Comparison of ENCODE assay signal across 11 cellular contexts in the genomic region with DNA sequence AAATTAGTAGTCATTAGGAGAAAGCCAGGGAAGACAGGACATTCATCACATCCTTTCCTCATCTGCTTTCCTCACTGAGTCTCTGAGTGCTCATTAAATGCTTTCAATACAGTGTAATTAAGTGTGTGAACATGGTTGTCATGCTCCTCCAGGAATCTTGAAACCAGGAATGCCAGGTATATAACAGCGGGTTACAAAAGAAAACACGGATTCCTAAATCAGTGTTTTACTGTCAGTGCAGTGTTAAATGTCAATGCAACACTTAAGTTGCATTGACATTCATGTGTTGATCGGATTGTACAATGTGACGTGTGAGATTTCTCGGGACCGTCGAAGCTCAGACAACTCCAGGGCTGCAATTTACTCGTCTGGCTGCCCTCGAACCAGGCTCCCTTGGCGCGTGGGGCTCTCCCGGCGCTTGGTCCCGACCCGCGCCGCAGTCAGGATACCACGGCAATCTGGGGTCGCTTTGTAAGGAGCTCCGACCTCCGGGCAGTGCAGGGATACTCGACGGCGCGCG. TPM values are rescaled to one million over a fixed set of nuclear protein-coding genes. Genes with fewer than 3 reads are reported as not detected.
DNase-seq lines count a peak whose midpoint lies in the region; ATAC-seq and TF ChIP-seq lines count a peak whose summit lies in the region.
"Had no signal": no experiment of that assay in that cellular context is flagged by ENCODE, and none has a peak within 500 bp of the region (broad histone marks: within the 10 kb centered on the region; RNA-seq: fewer than 3 reads in every experiment).

No MANE protein-coding gene starts in this region.

- H3K9ac ChIP-seq in smooth muscle cell (ENCODE audit: low read depth), result no peak overlapping the region

- no peaks in the 10 kb centered on the region for H3K79me2 ChIP-seq in smooth muscle cell (ENCODE audit: low read depth)

- H3K4me1 ChIP-seq in iPS DF 6.9 (ENCODE audit: control insufficient read depth, insufficient read depth, low read length) (no peaks in the 10 kb centered on the region; the same call in 1 of the 2 replicates), smooth muscle cell (ENCODE audit: low read depth) (peaks cover 8% of the 10 kb centered on the region)

- TF ChIP-seq CTCF in WTC11 (IDR thresholded peaks at IDR 0.05), result no peak
- no peak for TF ChIP-seq CTCF in smooth muscle cell (IDR thresholded peaks at IDR 0.05; ENCODE audit: borderline replicate concordance, insufficient read depth, poor library complexity, severe bottlenecking)

- peak overlapping the region; percentile 54; the same call in 1 of the 2 replicates for H3K4me3 ChIP-seq in iPS DF 6.9 (ENCODE audit: low read length)
- H3K4me3 ChIP-seq in smooth muscle cell, result peak overlapping the region; percentile 33

- no peak for ATAC-seq in activated CD4-positive, alpha-beta T cell treated with anti-CD3 and anti-CD28 coated beads for 36 hours
- no peak for ATAC-seq in WTC11
- no peak for ATAC-seq in GM18517 (IDR thresholded peaks at IDR 0.05; ENCODE audit: unreplicated experiment)
- no peak for ATAC-seq in HG03139 (IDR thresholded peaks at IDR 0.05; ENCODE audit: unreplicated experiment)
- ATAC-seq in HG03159 (IDR thresholded peaks at IDR 0.05; ENCODE audit: unreplicated experiment), result no peak
- ATAC-seq: Panc1 had no signal

- no peaks in the 10 kb centered on the region for H4K20me1 ChIP-seq in smooth muscle cell (ENCODE audit: low read depth)

- H3K27ac ChIP-seq in iPS DF 6.9 (ENCODE audit: low read length) (no peak overlapping the region), smooth muscle cell (ENCODE audit: low read depth) (no peak overlapping the region)

- peaks cover 3% of the 10 kb centered on the region for H3F3A ChIP-seq in smooth muscle cell (ENCODE audit: low read depth)

- CTCF ChIA-PET in activated CD4-positive, alpha-beta T cell treated with anti-CD3 and anti-CD28 coated beads for 36 hours (lab: Charles Lee), result interaction anchor here (0.6 to 1.7 kb wide), 4 partner anchors 9 to 102 kb away, joined by 3 to 4 read pairs (median 3); no protein-coding TSS in a partner anchor
- CTCF ChIA-PET in WTC11 (lab: Charles Lee), result interaction anchor here (1.1 to 1.5 kb wide), 3 partner anchors 92 to 351 kb away, joined by 3 to 4 read pairs (median 3); no protein-coding TSS in a partner anchor

- no peaks in the 10 kb centered on the region for H3K9me3 Mint-ChIP-seq in activated CD4-positive, alpha-beta T cell treated with anti-CD3 and anti-CD28 coated beads for 36 hours (ENCODE audit: low read depth)
- H3K9me3 Mint-ChIP-seq in WTC11, result no peaks in the 10 kb centered on the region

- peak overlapping the region; percentile 61 for H3K4me3 Mint-ChIP-seq in activated CD4-positive, alpha-beta T cell treated with anti-CD3 and anti-CD28 coated beads for 36 hours
- H3K4me3 Mint-ChIP-seq in WTC11, result peak overlapping the region; percentile 69

- no peak for DNase-seq in activated CD4-positive, alpha-beta T cell treated with anti-CD3 and anti-CD28 coated beads for 36 hours
- no peak for DNase-seq in activated CD4-positive, alpha-beta T cell treated with anti-CD3 and anti-CD28 coated beads, Interleukin-2, amount 50 U/mL, for 4 hours
- no peak for DNase-seq in WTC11 (ENCODE audit: low spot score)
- no peak for DNase-seq in iPS DF 6.9 (ENCODE audit: low read depth, low spot score)
- no peak for DNase-seq in smooth muscle cell (lab: John Stamatoyannopoulos, UW; ENCODE audit: unreplicated experiment)

- H3K27me3 ChIP-seq in iPS DF 6.9 (ENCODE audit: control insufficient read depth, insufficient read depth, low read length) (peaks cover 47% of the 10 kb centered on the region), smooth muscle cell (ENCODE audit: low read depth) (peaks cover 90% of the 10 kb centered on the region)

- no peak overlapping the region for H2AFZ ChIP-seq in smooth muscle cell (ENCODE audit: low read depth)

- no CpG with 5 or more reads among the region's 26 CpGs for WGBS in iPS DF 6.9 (ENCODE audit: insufficient coverage, insufficient read length)
- 10% methylated on average over 25 of the region's 26 CpGs for WGBS in smooth muscle cell (ENCODE audit: low lambda C conversion rate)

- H3K9me3 ChIP-seq in iPS DF 6.9 (ENCODE audit: control insufficient read depth, insufficient read depth, low read length) (no peaks in the 10 kb centered on the region), smooth muscle cell (replicated peaks; ENCODE audit: low read depth) (no peaks in the 10 kb centered on the region)

- POLR2A ChIA-PET in activated CD4-positive, alpha-beta T cell treated with anti-CD3 and anti-CD28 coated beads for 36 hours (lab: Charles Lee), result no interaction called here
- POLR2A ChIA-PET in WTC11 (lab: Charles Lee), result interaction anchor here (0.8 to 1.4 kb wide), 2 partner anchors 28 to 41 kb away, joined by 3 to 6 read pairs; a partner anchor contains a TSS

- H3K27me3 Mint-ChIP-seq in activated CD4-positive, alpha-beta T cell treated with anti-CD3 and anti-CD28 coated beads for 36 hours, result peaks cover 48% of the 10 kb centered on the region
- peaks cover 96% of the 10 kb centered on the region for H3K27me3 Mint-ChIP-seq in WTC11 (ENCODE audit: low read depth)

- peaks cover 22% of the 10 kb centered on the region for H3K4me1 Mint-ChIP-seq in activated CD4-positive, alpha-beta T cell treated with anti-CD3 and anti-CD28 coated beads for 36 hours
- H3K4me1 Mint-ChIP-seq in WTC11, result peaks cover 11% of the 10 kb centered on the region

- peak overlapping the region; percentile 70 for H3K4me2 ChIP-seq in smooth muscle cell

- H3K36me3 ChIP-seq in iPS DF 6.9 (ENCODE audit: control insufficient read depth, insufficient read depth, low read length) (no peaks in the 10 kb centered on the region), smooth muscle cell (ENCODE audit: low read depth) (no peaks in the 10 kb centered on the region)

- H3K36me3 Mint-ChIP-seq in activated CD4-positive, alpha-beta T cell treated with anti-CD3 and anti-CD28 coated beads for 36 hours (ENCODE audit: low read depth), result peaks cover 8% of the 10 kb centered on the region
- no peaks in the 10 kb centered on the region for H3K36me3 Mint-ChIP-seq in WTC11

- intact Hi-C loops in activated CD4-positive, alpha-beta T cell treated with anti-CD3 and anti-CD28 coated beads for 36 hours (cut with DNase I, micrococcal nuclease), result loop anchor here (5.0 to 10.0 kb wide), 4 partner anchors 343 to 850 kb away; a partner anchor contains a TSS

- no peak overlapping the region for H3K27ac Mint-ChIP-seq in activated CD4-positive, alpha-beta T cell treated with anti-CD3 and anti-CD28 coated beads for 36 hours
- H3K27ac Mint-ChIP-seq in WTC11, result no peak overlapping the region

TF ChIP-seq in WTC11, 78 proteins besides CTCF, POLR2A, EP300 and RAD21:
- TF ChIP-seq ZNF396 (CRISPR knock-in tag; IDR thresholded peaks at IDR 0.05; ENCODE audit: borderline replicate concordance) (no peak), TEAD4 (CRISPR knock-in tag; IDR thresholded peaks at IDR 0.05) (no peak), ZNF317 (CRISPR knock-in tag; IDR thresholded peaks at IDR 0.05; ENCODE audit: borderline replicate concordance, low read depth) (no peak), ZNF416 (CRISPR knock-in tag; IDR thresholded peaks at IDR 0.05) (no peak), ZNF121 (CRISPR knock-in tag; IDR thresholded peaks at IDR 0.05) (no peak)
- TF ChIP-seq, protein P1, sequence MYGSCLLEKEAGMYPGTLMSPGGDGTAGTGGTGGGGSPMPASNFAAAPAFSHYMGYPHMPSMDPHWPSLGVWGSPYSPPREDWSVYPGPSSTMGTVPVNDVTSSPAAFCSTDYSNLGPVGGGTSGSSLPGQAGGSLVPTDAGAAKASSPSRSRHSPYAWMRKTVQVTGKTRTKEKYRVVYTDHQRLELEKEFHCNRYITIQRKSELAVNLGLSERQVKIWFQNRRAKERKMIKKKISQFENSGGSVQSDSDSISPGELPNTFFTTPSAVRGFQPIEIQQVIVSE (CRISPR knock-in tag; IDR thresholded peaks at IDR 0.05; ENCODE audit: borderline replicate concordance), result no peak

RNA-seq across cellular contexts. Expression of a gene that starts 0.5 kb away (rescaled TPM):
- total RNA-seq in activated CD4-positive, alpha-beta T cell treated with anti-CD3 and anti-CD28 coated beads for 36 hours, result under 1 TPM; 0.09 to 0.11 TPM
- total RNA-seq in WTC11 (2021), result 0.30 to 0.74 TPM in 2 of 3 replicates, not detected in the other
- total RNA-seq in smooth muscle cell, result not detected in 2 replicates
- 0.61 TPM in 1 of 2 replicates, not detected in the other for polyA plus RNA-seq in smooth muscle cell
- total RNA-seq: cardiac septum, pulmonary artery endothelial cell had no signal

RNA-seq across cellular contexts. Expression of a gene that starts 23.9 kb away (rescaled TPM):
- total RNA-seq in activated CD4-positive, alpha-beta T cell treated with anti-CD3 and anti-CD28 coated beads for 36 hours, result 10 to 100 TPM; 52.9 to 55.2 TPM
- total RNA-seq in WTC11 (2021) (3.4 to 4.0 TPM (median 4.0 TPM) in 3 replicates), smooth muscle cell (34.5 and 51.1 TPM in 2 replicates)
- 10.4 and 11.4 TPM in 2 replicates for polyA plus RNA-seq in smooth muscle cell

RNA-seq across cellular contexts. Expression of a gene that starts 28.7 kb away (rescaled TPM):
- 10 to 100 TPM; 53.8 to 77.1 TPM for total RNA-seq in activated CD4-positive, alpha-beta T cell treated with anti-CD3 and anti-CD28 coated beads for 36 hours
- 2.6 to 3.6 TPM (median 3.5 TPM) in 3 replicates for total RNA-seq in WTC11 (2021)
- total RNA-seq in smooth muscle cell, result 44.3 and 99.0 TPM in 2 replicates
- polyA plus RNA-seq in smooth muscle cell, result 78.1 and 80.6 TPM in 2 replicates
